19 cellular contexts compared by ENCODE assay signal in genomic region chr12:120965534-120966091, GRCh38. TPM values are rescaled to one million over a fixed set of nuclear protein-coding genes. Genes with fewer than 3 reads are reported as not detected.
"Had no signal": no experiment of that assay in that cellular context is flagged by ENCODE, and none has a peak within 500 bp of the region (broad histone marks: within the 10 kb centered on the region; RNA-seq: fewer than 3 reads in every experiment).

No MANE protein-coding gene starts in this region.

- H3K9me3 Mint-ChIP-seq: activated CD4-positive, alpha-beta memory T cell treated with anti-CD3 and anti-CD28 coated beads for 36 hours; naive thymus-derived CD8-positive, alpha-beta T cell; stimulated activated memory B cell treated with anti-CD40 and anti-IgM and Interleukin-4, amounts not matched to agents 10 μg/mL and 1 μg/mL and 100 μg/mL, for 72 hours; T-helper 1 cell treated with Interleukin-12 subunit alpha and Interleukin-12 subunit beta and Interleukin-4 antibody, amounts not matched to agents 30 μg/mL and 1 μg/mL, for 36 hours had no signal

- H3K36me3 Mint-ChIP-seq: activated CD4-positive, alpha-beta memory T cell treated with anti-CD3 and anti-CD28 coated beads for 36 hours; activated CD8-positive, alpha-beta memory T cell treated with anti-CD3 and anti-CD28 coated beads, Interleukin-2, amount 10 ng/mL, durations not matched to agents 7 days and 5 days; immature natural killer cell; naive thymus-derived CD8-positive, alpha-beta T cell; stimulated activated memory B cell treated with anti-CD40 and anti-IgM and Interleukin-4, amounts not matched to agents 10 μg/mL and 1 μg/mL and 100 μg/mL, for 72 hours had no signal

- H3K27me3 ChIP-seq: neutrophil had no signal

- H3K9me3 ChIP-seq: neutrophil had no signal

- H3K27me3 Mint-ChIP-seq: activated CD4-positive, alpha-beta memory T cell treated with anti-CD3 and anti-CD28 coated beads for 36 hours; activated CD4-positive, alpha-beta T cell treated with anti-CD3 and anti-CD28 coated beads for 36 hours had no signal

- H3K4me1 Mint-ChIP-seq: immature natural killer cell had no signal

- H3K27ac ChIP-seq: neutrophil, WERI-Rb-1 had no signal

- H3K27ac Mint-ChIP-seq: activated CD4-positive, alpha-beta memory T cell treated with anti-CD3 and anti-CD28 coated beads for 36 hours; activated CD4-positive, alpha-beta T cell treated with anti-CD3 and anti-CD28 coated beads for 36 hours; activated CD8-positive, alpha-beta memory T cell treated with anti-CD3 and anti-CD28 coated beads, Interleukin-2, amount 10 ng/mL, durations not matched to agents 7 days and 5 days; immature natural killer cell; stimulated activated memory B cell treated with anti-CD40 and anti-IgM and Interleukin-4, amounts not matched to agents 10 μg/mL and 1 μg/mL and 100 μg/mL, for 72 hours; T-helper 1 cell treated with Interleukin-12 subunit alpha and Interleukin-12 subunit beta and Interleukin-4 antibody, amounts not matched to agents 30 μg/mL and 1 μg/mL, for 36 hours had no signal

- ATAC-seq: activated CD4-positive, alpha-beta T cell treated with anti-CD3 and anti-CD28 coated beads for 36 hours; activated CD8-positive, alpha-beta memory T cell treated with anti-CD3 and anti-CD28 coated beads, Interleukin-2, amount 10 ng/mL, durations not matched to agents 7 days and 5 days; naive thymus-derived CD8-positive, alpha-beta T cell; stimulated activated memory B cell treated with anti-CD40 and anti-IgM and Interleukin-4, amounts not matched to agents 10 μg/mL and 1 μg/mL and 100 μg/mL, for 72 hours had no signal

- DNase-seq: activated CD4-positive, alpha-beta memory T cell treated with anti-CD3 and anti-CD28 coated beads for 36 hours; activated CD4-positive, alpha-beta T cell treated with anti-CD3 and anti-CD28 coated beads for 36 hours; activated CD8-positive, alpha-beta memory T cell treated with anti-CD3 and anti-CD28 coated beads, Interleukin-2, amount 10 ng/mL, durations not matched to agents 7 days and 5 days; activated naive CD4-positive, alpha-beta T cell treated with anti-CD3 and anti-CD28 coated beads, Interleukin-2, amount 50 U/mL, for 16 hours; activated T-cell treated with anti-CD3 and anti-CD28 coated beads, Interleukin-2, amount 50 U/mL, for 1 hour; foreskin melanocyte; head of caudate nucleus; immature natural killer cell; naive thymus-derived CD8-positive, alpha-beta T cell; retina; stimulated activated CD4-positive, alpha-beta T cell treated with anti-CD3 and anti-CD28 coated beads, Interleukin-2, amount 100 ng/mL, for 48 hours; WERI-Rb-1 had no signal

- H3K36me3 ChIP-seq: neutrophil, WERI-Rb-1 had no signal

- H3K4me3 Mint-ChIP-seq: activated CD4-positive, alpha-beta memory T cell treated with anti-CD3 and anti-CD28 coated beads for 36 hours; activated CD4-positive, alpha-beta T cell treated with anti-CD3 and anti-CD28 coated beads for 36 hours; activated CD8-positive, alpha-beta memory T cell treated with anti-CD3 and anti-CD28 coated beads, Interleukin-2, amount 10 ng/mL, durations not matched to agents 7 days and 5 days; immature natural killer cell; naive thymus-derived CD8-positive, alpha-beta T cell; stimulated activated memory B cell treated with anti-CD40 and anti-IgM and Interleukin-4, amounts not matched to agents 10 μg/mL and 1 μg/mL and 100 μg/mL, for 72 hours; T-helper 1 cell treated with Interleukin-12 subunit alpha and Interleukin-12 subunit beta and Interleukin-4 antibody, amounts not matched to agents 30 μg/mL and 1 μg/mL, for 36 hours had no signal

RNA-seq across cellular contexts. Expression of gene HNF1A, which starts 12.7 kb away (rescaled TPM):
- total RNA-seq: activated CD4-positive, alpha-beta memory T cell treated with anti-CD3 and anti-CD28 coated beads for 36 hours; activated CD4-positive, alpha-beta T cell treated with anti-CD3 and anti-CD28 coated beads for 36 hours; activated CD8-positive, alpha-beta memory T cell treated with anti-CD3 and anti-CD28 coated beads, Interleukin-2, amount 10 ng/mL, durations not matched to agents 7 days and 5 days; cardiac septum; fibroblast of lung; lung microvascular endothelial cell; naive thymus-derived CD8-positive, alpha-beta T cell; urinary bladder had no signal
- polyA plus RNA-seq: fibroblast of lung; immature natural killer cell; naive thymus-derived CD8-positive, alpha-beta T cell had no signal
